In the genomic region with DNA sequence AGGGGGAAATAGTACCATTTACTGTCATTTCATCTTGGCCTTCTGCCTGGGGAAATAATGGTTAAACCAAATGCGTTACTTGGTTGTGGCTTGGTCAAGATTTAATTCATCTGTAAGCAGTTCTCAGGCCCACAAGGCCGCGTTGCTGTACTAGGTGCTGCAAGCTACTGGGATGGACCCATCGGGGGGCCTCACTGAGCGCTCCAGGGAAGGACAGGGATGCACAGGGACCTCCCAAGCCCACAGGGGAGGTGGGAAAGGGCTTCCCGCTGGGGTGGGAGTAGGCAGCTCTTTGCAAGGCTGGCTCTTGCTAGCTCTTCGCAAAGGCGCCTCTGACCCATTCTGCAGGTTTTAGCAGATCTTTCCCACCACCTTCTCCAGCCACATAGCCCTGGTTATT, we compare ENCODE assay signal across 1 cellular context.
TF ChIP-seq lines count a peak whose summit lies in the region.

No MANE protein-coding gene starts in this region.

TF ChIP-seq in GM23338, 12 proteins besides CTCF, POLR2A, EP300 and RAD21 (continued from another document):
- TF ChIP-seq, protein P1, sequence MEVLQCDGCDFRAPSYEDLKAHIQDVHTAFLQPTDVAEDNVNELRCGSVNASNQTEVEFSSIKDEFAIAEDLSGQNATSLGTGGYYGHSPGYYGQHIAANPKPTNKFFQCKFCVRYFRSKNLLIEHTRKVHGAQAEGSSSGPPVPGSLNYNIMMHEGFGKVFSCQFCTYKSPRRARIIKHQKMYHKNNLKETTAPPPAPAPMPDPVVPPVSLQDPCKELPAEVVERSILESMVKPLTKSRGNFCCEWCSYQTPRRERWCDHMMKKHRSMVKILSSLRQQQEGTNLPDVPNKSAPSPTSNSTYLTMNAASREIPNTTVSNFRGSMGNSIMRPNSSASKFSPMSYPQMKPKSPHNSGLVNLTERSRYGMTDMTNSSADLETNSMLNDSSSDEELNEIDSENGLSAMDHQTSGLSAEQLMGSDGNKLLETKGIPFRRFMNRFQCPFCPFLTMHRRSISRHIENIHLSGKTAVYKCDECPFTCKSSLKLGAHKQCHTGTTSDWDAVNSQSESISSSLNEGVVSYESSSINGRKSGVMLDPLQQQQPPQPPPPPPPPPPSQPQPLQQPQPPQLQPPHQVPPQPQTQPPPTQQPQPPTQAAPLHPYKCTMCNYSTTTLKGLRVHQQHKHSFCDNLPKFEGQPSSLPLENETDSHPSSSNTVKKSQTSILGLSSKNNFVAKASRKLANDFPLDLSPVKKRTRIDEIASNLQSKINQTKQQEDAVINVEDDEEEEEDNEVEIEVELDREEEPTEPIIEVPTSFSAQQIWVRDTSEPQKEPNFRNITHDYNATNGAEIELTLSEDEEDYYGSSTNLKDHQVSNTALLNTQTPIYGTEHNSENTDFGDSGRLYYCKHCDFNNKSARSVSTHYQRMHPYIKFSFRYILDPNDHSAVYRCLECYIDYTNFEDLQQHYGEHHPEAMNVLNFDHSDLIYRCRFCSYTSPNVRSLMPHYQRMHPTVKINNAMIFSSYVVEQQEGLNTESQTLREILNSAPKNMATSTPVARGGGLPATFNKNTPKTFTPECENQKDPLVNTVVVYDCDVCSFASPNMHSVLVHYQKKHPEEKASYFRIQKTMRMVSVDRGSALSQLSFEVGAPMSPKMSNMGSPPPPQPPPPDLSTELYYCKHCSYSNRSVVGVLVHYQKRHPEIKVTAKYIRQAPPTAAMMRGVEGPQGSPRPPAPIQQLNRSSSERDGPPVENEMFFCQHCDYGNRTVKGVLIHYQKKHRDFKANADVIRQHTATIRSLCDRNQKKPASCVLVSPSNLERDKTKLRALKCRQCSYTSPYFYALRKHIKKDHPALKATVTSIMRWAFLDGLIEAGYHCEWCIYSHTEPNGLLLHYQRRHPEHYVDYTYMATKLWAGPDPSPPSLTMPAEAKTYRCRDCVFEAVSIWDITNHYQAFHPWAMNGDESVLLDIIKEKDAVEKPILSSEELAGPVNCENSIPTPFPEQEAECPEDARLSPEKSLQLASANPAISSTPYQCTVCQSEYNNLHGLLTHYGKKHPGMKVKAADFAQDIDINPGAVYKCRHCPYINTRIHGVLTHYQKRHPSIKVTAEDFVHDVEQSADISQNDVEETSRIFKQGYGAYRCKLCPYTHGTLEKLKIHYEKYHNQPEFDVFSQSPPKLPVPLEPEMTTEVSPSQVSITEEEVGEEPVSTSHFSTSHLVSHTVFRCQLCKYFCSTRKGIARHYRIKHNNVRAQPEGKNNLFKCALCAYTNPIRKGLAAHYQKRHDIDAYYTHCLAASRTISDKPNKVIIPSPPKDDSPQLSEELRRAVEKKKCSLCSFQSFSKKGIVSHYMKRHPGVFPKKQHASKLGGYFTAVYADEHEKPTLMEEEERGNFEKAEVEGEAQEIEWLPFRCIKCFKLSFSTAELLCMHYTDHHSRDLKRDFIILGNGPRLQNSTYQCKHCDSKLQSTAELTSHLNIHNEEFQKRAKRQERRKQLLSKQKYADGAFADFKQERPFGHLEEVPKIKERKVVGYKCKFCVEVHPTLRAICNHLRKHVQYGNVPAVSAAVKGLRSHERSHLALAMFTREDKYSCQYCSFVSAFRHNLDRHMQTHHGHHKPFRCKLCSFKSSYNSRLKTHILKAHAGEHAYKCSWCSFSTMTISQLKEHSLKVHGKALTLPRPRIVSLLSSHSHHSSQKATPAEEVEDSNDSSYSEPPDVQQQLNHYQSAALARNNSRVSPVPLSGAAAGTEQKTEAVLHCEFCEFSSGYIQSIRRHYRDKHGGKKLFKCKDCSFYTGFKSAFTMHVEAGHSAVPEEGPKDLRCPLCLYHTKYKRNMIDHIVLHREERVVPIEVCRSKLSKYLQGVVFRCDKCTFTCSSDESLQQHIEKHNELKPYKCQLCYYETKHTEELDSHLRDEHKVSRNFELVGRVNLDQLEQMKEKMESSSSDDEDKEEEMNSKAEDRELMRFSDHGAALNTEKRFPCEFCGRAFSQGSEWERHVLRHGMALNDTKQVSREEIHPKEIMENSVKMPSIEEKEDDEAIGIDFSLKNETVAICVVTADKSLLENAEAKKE (CRISPR knock-in tag; IDR thresholded peaks at IDR 0.05), result no peak
- TF ChIP-seq STAT1 (IDR thresholded peaks at IDR 0.05; ENCODE audit: unreplicated experiment) (no peak), NANOG (IDR thresholded peaks at IDR 0.05; ENCODE audit: borderline replicate concordance) (no peak), ZNF331 (CRISPR knock-in tag; IDR thresholded peaks at IDR 0.05; ENCODE audit: low read depth) (no peak), EZH2phosphoT487 (IDR thresholded peaks at IDR 0.05; ENCODE audit: unreplicated experiment) (no peak), ZNF114 (CRISPR knock-in tag; IDR thresholded peaks at IDR 0.05) (no peak), EZH2 (IDR thresholded peaks at IDR 0.05; ENCODE audit: low read depth, unreplicated experiment) (no peak), JUNB (IDR thresholded peaks at IDR 0.05; ENCODE audit: unreplicated experiment) (no peak)
- TF ChIP-seq, protein P2, sequence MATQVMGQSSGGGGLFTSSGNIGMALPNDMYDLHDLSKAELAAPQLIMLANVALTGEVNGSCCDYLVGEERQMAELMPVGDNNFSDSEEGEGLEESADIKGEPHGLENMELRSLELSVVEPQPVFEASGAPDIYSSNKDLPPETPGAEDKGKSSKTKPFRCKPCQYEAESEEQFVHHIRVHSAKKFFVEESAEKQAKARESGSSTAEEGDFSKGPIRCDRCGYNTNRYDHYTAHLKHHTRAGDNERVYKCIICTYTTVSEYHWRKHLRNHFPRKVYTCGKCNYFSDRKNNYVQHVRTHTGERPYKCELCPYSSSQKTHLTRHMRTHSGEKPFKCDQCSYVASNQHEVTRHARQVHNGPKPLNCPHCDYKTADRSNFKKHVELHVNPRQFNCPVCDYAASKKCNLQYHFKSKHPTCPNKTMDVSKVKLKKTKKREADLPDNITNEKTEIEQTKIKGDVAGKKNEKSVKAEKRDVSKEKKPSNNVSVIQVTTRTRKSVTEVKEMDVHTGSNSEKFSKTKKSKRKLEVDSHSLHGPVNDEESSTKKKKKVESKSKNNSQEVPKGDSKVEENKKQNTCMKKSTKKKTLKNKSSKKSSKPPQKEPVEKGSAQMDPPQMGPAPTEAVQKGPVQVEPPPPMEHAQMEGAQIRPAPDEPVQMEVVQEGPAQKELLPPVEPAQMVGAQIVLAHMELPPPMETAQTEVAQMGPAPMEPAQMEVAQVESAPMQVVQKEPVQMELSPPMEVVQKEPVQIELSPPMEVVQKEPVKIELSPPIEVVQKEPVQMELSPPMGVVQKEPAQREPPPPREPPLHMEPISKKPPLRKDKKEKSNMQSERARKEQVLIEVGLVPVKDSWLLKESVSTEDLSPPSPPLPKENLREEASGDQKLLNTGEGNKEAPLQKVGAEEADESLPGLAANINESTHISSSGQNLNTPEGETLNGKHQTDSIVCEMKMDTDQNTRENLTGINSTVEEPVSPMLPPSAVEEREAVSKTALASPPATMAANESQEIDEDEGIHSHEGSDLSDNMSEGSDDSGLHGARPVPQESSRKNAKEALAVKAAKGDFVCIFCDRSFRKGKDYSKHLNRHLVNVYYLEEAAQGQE (IDR thresholded peaks at IDR 0.05; ENCODE audit: unreplicated experiment), result no peak
- TF ChIP-seq, protein P3, sequence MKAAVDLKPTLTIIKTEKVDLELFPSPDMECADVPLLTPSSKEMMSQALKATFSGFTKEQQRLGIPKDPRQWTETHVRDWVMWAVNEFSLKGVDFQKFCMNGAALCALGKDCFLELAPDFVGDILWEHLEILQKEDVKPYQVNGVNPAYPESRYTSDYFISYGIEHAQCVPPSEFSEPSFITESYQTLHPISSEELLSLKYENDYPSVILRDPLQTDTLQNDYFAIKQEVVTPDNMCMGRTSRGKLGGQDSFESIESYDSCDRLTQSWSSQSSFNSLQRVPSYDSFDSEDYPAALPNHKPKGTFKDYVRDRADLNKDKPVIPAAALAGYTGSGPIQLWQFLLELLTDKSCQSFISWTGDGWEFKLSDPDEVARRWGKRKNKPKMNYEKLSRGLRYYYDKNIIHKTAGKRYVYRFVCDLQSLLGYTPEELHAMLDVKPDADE (IDR thresholded peaks at IDR 0.05), result no peak
